19 cellular contexts compared by ENCODE assay signal in the genomic region with DNA sequence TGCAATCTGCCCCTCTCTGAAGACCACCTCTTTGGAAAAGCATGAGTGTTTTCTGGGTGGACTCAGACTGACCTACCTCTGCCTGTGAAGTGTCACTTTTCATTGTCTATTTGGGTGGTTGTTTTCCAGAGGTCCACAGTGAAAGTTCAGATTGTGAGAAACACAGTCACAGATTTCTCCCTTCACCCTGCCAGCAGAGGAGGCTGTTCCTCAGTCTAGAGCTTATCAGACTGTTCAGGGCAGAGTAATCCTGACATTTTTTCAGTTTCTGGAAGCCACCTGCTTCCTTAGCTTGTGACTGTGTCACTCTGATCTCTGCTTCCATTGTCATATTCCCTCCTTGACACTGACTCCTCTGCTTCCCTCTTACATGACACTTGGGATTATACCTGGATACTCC.
DNase-seq lines count a peak whose midpoint lies in the region; ATAC-seq and TF ChIP-seq lines count a peak whose summit lies in the region.
"Had no signal": no experiment of that assay in that cellular context is flagged by ENCODE, and none has a peak within 500 bp of the region (broad histone marks: within the 10 kb centered on the region; RNA-seq: fewer than 3 reads in every experiment).

No MANE protein-coding gene starts in this region.

- no peaks in the 10 kb centered on the region for H3K36me3 ChIP-seq in OCI-LY3 (replicated peaks; ENCODE audit: low read depth, low read length)
- H3K36me3 ChIP-seq: adrenal gland, BE2C, heart left ventricle had no signal

- DNase-seq in AG09319 (ENCODE audit: extremely low read depth, low read depth) (no peak), epithelial cell of esophagus (ENCODE audit: low read depth) (peak; percentile 43)
- no peak for DNase-seq in stimulated activated CD4-positive, alpha-beta T cell treated with anti-CD3 and anti-CD28 coated beads, Interleukin-4, amount 100 ng/mL, for 24 hours
- DNase-seq in effector memory CD8-positive, alpha-beta T cell = no peak
- DNase-seq: activated CD8-positive, alpha-beta memory T cell treated with anti-CD3 and anti-CD28 coated beads for 24 hours; adrenal gland; BE2C; DMS79 treated with DMSO at 0.1 percent for 48 hours; heart left ventricle; HFFc6; islet precursor cell; right cardiac atrium; stimulated activated CD4-positive, alpha-beta T cell treated with anti-CD3 and anti-CD28 coated beads, Interleukin-1b, Interleukin-23, amount 100 ng/mL, for 48 hours had no signal

- no peak overlapping the region for H3K4me2 ChIP-seq in OCI-LY3 (ENCODE audit: low read length)
- H3K4me2 ChIP-seq: KMS-11 had no signal

- ATAC-seq in HG02642 (IDR thresholded peaks at IDR 0.05; ENCODE audit: poor library complexity, unreplicated experiment) (no peak), HG03354 (IDR thresholded peaks at IDR 0.05; ENCODE audit: poor library complexity, severe bottlenecking, unreplicated experiment) (no peak)
- no peak for ATAC-seq in effector memory CD8-positive, alpha-beta T cell (replicated peaks)
- ATAC-seq: heart left ventricle, right cardiac atrium had no signal

- 0 out of 2 replicates have a peak, but pooled peaks cover 2% of the 10 kb centered on the region for H3K4me1 ChIP-seq in OCI-LY3 (ENCODE audit: low read length)
- H3K4me1 ChIP-seq: adrenal gland, BE2C had no signal

- no peak overlapping the region for H2AFZ ChIP-seq in OCI-LY3 (ENCODE audit: low read depth, low read length)

- no peak overlapping the region for H3K9ac ChIP-seq in OCI-LY3 (ENCODE audit: low read length)
- H3K9ac ChIP-seq: KMS-11 had no signal

- H3K27me3 ChIP-seq in OCI-LY3 (ENCODE audit: low read depth, low read length) = peaks cover 11% of the 10 kb centered on the region; the same call in 1 of the 2 replicates
- H3K27me3 ChIP-seq: BE2C had no signal

- H3K4me1 Mint-ChIP-seq in effector memory CD8-positive, alpha-beta T cell (ENCODE audit: low read depth in 2 of 2) = no peaks in the 10 kb centered on the region
- H3K4me1 Mint-ChIP-seq: neural crest cell had no signal

- H3K9me3 Mint-ChIP-seq in effector memory CD8-positive, alpha-beta T cell = no peaks in the 10 kb centered on the region
- H3K9me3 Mint-ChIP-seq: HFFc6, neural crest cell had no signal

- no peaks in the 10 kb centered on the region for H3K79me2 ChIP-seq in OCI-LY3 (ENCODE audit: low read length)

- no peak overlapping the region for H3K4me3 Mint-ChIP-seq in effector memory CD8-positive, alpha-beta T cell
- H3K4me3 Mint-ChIP-seq: HFFc6, neural crest cell had no signal

- no peaks in the 10 kb centered on the region for H3K9me3 ChIP-seq in OCI-LY3 (ENCODE audit: insufficient read depth, low read length)
- H3K9me3 ChIP-seq: adrenal gland, BE2C, heart left ventricle had no signal

- H3K4me3 ChIP-seq in OCI-LY3 (ENCODE audit: low read length) = no peak overlapping the region
- H3K4me3 ChIP-seq in epithelial cell of esophagus (ENCODE audit: low read length) = no peak overlapping the region
- H3K4me3 ChIP-seq: adrenal gland, heart left ventricle had no signal

- H4K20me1 ChIP-seq in OCI-LY3 (ENCODE audit: insufficient read depth, low read length) = no peaks in the 10 kb centered on the region

- TF ChIP-seq CTCF in AG09319 (IDR thresholded peaks at IDR 0.05; ENCODE audit: low read depth, low read length) (peak; percentile 10), GM12872 (IDR thresholded peaks at IDR 0.05; ENCODE audit: insufficient read depth, low read depth, low read length) (peak; percentile 30; the same call in 1 of the 3 replicates), OCI-LY3 (IDR thresholded peaks at IDR 0.05; ENCODE audit: low read depth, low read length) (peak; percentile 21; the same call in 1 of the 2 replicates), epithelial cell of esophagus (IDR thresholded peaks at IDR 0.05; ENCODE audit: insufficient read depth, low read depth, low read length, missing control alignments) (peak; percentile 75)

- no peak overlapping the region for H3K27ac ChIP-seq in OCI-LY3 (ENCODE audit: low read length)
- H3K27ac ChIP-seq: adrenal gland, heart left ventricle, KMS-11 had no signal

- H3K36me3 Mint-ChIP-seq in effector memory CD8-positive, alpha-beta T cell (ENCODE audit: insufficient read depth) = no peaks in the 10 kb centered on the region

- H3K27me3 Mint-ChIP-seq in effector memory CD8-positive, alpha-beta T cell = peaks cover 17 to 26% of the 10 kb centered on the region in 2 donors

- H3K27ac Mint-ChIP-seq in effector memory CD8-positive, alpha-beta T cell = no peak overlapping the region
- H3K27ac Mint-ChIP-seq: HFFc6 had no signal

Comparison
In these comparisons a context has a peak if more than half of its experiments do, and no peak if none do; other contexts are left out.
1. CTCF ChIP-seq: peak in every context shown above with its lines; median percentile 75 in epithelial cell of esophagus; 30 in GM12872; 21 in OCI-LY3; 10 in AG09319.